ENCODE assay signal across 23 cellular contexts in genomic region chr3:33173672-33174071, GRCh38.
"Had no signal": no experiment of that assay in that cellular context is flagged by ENCODE, and none has a peak within 500 bp of the region (broad histone marks: within the 10 kb centered on the region; RNA-seq: fewer than 3 reads in every experiment).

No MANE protein-coding gene starts in this region.

- H3K9me3 ChIP-seq: gastrocnemius medialis, lower lobe of right lung, neutrophil, ovary, suprapubic skin, transverse colon had no signal

- H3K36me3 Mint-ChIP-seq: memory B cell, mesothelial cell of epicardium, naive B cell had no signal

- H3K27me3 ChIP-seq: esophagus muscularis mucosa, gastrocnemius medialis, heart right ventricle, neutrophil, ovary, suprapubic skin, transverse colon had no signal

- H3K4me3 ChIP-seq: esophagus muscularis mucosa, gastrocnemius medialis, heart right ventricle, lower lobe of right lung, ovary, suprapubic skin, transverse colon had no signal

- ATAC-seq: effector memory CD8-positive, alpha-beta T cell; gastrocnemius medialis; left lobe of liver; stimulated activated naive CD8-positive, alpha-beta T cell treated with anti-CD3 and anti-CD28 coated beads, Interleukin-15, Interleukin-2, amounts not matched to agents 100 U/mL and 50 U/mL, for 24 hours had no signal

- H3K4me3 Mint-ChIP-seq: central memory CD8-positive, alpha-beta T cell; dendritic cell treated with granulocyte-macrophage colony-stimulating factor and Interleukin-4, amounts not matched to agents 40 ng/mL and 50 ng/mL, for 4 days; effector memory CD8-positive, alpha-beta T cell; memory B cell; mesothelial cell of epicardium; naive B cell; nephron had no signal

- H3K4me1 Mint-ChIP-seq: mesothelial cell of epicardium, nephron had no signal

- DNase-seq: effector memory CD8-positive, alpha-beta T cell; gastrocnemius medialis; hypothalamus; kidney glomerular epithelial cell; lower lobe of right lung; naive B cell; ovary; right cardiac atrium; small intestine; stimulated activated CD4-positive, alpha-beta T cell treated with anti-CD3 and anti-CD28 coated beads, Interleukin-12 subunit alpha, Interleukin-12 subunit beta, amount 100 ng/mL, for 4 hours; stimulated activated naive CD8-positive, alpha-beta T cell treated with anti-CD3 and anti-CD28 coated beads, Interleukin-15, Interleukin-2, amounts not matched to agents 100 U/mL and 50 U/mL, for 24 hours; transverse colon had no signal

- H3K36me3 ChIP-seq: esophagus muscularis mucosa, gastrocnemius medialis, heart right ventricle, lower lobe of right lung, neutrophil, ovary, suprapubic skin, transverse colon had no signal

- H3K9me3 Mint-ChIP-seq: central memory CD8-positive, alpha-beta T cell; dendritic cell treated with granulocyte-macrophage colony-stimulating factor and Interleukin-4, amounts not matched to agents 40 ng/mL and 50 ng/mL, for 4 days; effector memory CD8-positive, alpha-beta T cell; nephron had no signal

- H3K27ac ChIP-seq: epithelial cell of prostate, esophagus muscularis mucosa, gastrocnemius medialis, lower lobe of right lung, neutrophil, ovary, suprapubic skin, transverse colon had no signal

- H3K27ac Mint-ChIP-seq: dendritic cell treated with granulocyte-macrophage colony-stimulating factor and Interleukin-4, amounts not matched to agents 40 ng/mL and 50 ng/mL, for 4 days; effector memory CD8-positive, alpha-beta T cell; memory B cell; mesothelial cell of epicardium; nephron had no signal

- H3K4me1 ChIP-seq: esophagus muscularis mucosa, gastrocnemius medialis, lower lobe of right lung, transverse colon had no signal
